Comparison of ENCODE assay signal across 20 cellular contexts in genomic region chr17:14464741-14465140, GRCh38.
A peak's percentile ranks its signal among the peaks of the same experiment; 100 is the strongest.
DNase-seq lines count a peak whose midpoint lies in the region; ATAC-seq, FAIRE-seq and TF ChIP-seq lines count a peak whose summit lies in the region.
"Had no signal": no experiment of that assay in that cellular context is flagged by ENCODE, and none has a peak within 500 bp of the region (broad histone marks: within the 10 kb centered on the region; RNA-seq: fewer than 3 reads in every experiment).

No MANE protein-coding gene starts in this region.

- no peak overlapping the region for H3K4me3 Mint-ChIP-seq in natural killer cell treated with Interleukin-12 subunit alpha and Interleukin-12 subunit beta and Interleukin-15 and Interleukin-18, amount 100 ng/mL, for 72 hours
- H3K4me3 Mint-ChIP-seq: activated CD4-positive, alpha-beta T cell treated with anti-CD3 and anti-CD28 coated beads, Interleukin-2, amount 10 ng/mL, durations not matched to agents 7 days and 5 days; activated naive CD8-positive, alpha-beta T cell treated with anti-CD3 and anti-CD28 coated beads for 36 hours; activated T-cell treated with anti-CD3 and anti-CD28 coated beads, Interleukin-2, amount 50 U/mL, for 24 hours had no signal

- H3K27me3 Mint-ChIP-seq in natural killer cell treated with Interleukin-12 subunit alpha and Interleukin-12 subunit beta and Interleukin-15 and Interleukin-18, amount 100 ng/mL, for 72 hours, result peaks cover 5 to 6% of the 10 kb centered on the region in 2 donors
- H3K27me3 Mint-ChIP-seq: activated CD4-positive, alpha-beta T cell treated with anti-CD3 and anti-CD28 coated beads, Interleukin-2, amount 10 ng/mL, durations not matched to agents 7 days and 5 days; activated naive CD8-positive, alpha-beta T cell treated with anti-CD3 and anti-CD28 coated beads for 36 hours; activated T-cell treated with anti-CD3 and anti-CD28 coated beads, Interleukin-2, amount 50 U/mL, for 24 hours had no signal

- peaks cover 18 to 79% of the 10 kb centered on the region in 2 experiments for H3K36me3 ChIP-seq in HepG2 (replicated peaks in 1 of 2; ENCODE audit: control insufficient read depth in 1 of 2, insufficient read depth in 2 of 2, low read length in 2 of 2)
- H3K36me3 ChIP-seq in right lobe of liver, result no peaks in the 10 kb centered on the region
- no peaks in the 10 kb centered on the region for H3K36me3 ChIP-seq in adipocyte (ENCODE audit: control insufficient read depth, insufficient read depth, low read length, severe bottlenecking)

- H3K9ac ChIP-seq in HepG2 (ENCODE audit: insufficient read depth, low read depth, low read length), result no peak overlapping the region
- no peak overlapping the region for H3K9ac ChIP-seq in adipocyte (ENCODE audit: low read length)
- H3K9ac ChIP-seq: KMS-11 had no signal

- H3K4me3 ChIP-seq in HepG2 (replicated peaks in 1 of 3; ENCODE audit: insufficient read depth in 1 of 3, low read depth in 2 of 3, low read length in 3 of 3), result no peak overlapping the region
- H3K4me3 ChIP-seq in right lobe of liver, result no peak overlapping the region
- H3K4me3 ChIP-seq in adipocyte (ENCODE audit: low read length), result no peak overlapping the region
- H3K4me3 ChIP-seq in fibroblast of villous mesenchyme (ENCODE audit: low read depth, low read length), result no peak overlapping the region

- no peak overlapping the region for H3K4me2 ChIP-seq in HepG2 (ENCODE audit: low read depth, low read length)
- H3K4me2 ChIP-seq: KMS-11 had no signal

- H3K27ac Mint-ChIP-seq in natural killer cell treated with Interleukin-12 subunit alpha and Interleukin-12 subunit beta and Interleukin-15 and Interleukin-18, amount 100 ng/mL, for 72 hours, result no peak overlapping the region
- H3K27ac Mint-ChIP-seq: activated CD4-positive, alpha-beta T cell treated with anti-CD3 and anti-CD28 coated beads, Interleukin-2, amount 10 ng/mL, durations not matched to agents 7 days and 5 days; activated naive CD8-positive, alpha-beta T cell treated with anti-CD3 and anti-CD28 coated beads for 36 hours; activated T-cell treated with anti-CD3 and anti-CD28 coated beads, Interleukin-2, amount 50 U/mL, for 24 hours had no signal

- 100% methylated on average over 4 of the region's 4 CpGs for WGBS in HepG2 (ENCODE audit: low lambda C conversion rate)
- WGBS in right lobe of liver (ENCODE audit: insufficient coverage, low coverage, low lambda C conversion rate, missing lambda C conversion rate), result 66% methylated on average over 4 of the region's 4 CpGs

- H3K27ac ChIP-seq in HepG2 (ENCODE audit: extremely low read length, insufficient read depth, low read length) (no peak overlapping the region), right lobe of liver (no peak overlapping the region)
- H3K27ac ChIP-seq: KMS-11 had no signal

- POLR2A ChIA-PET in HepG2 (lab: Yijun Ruan, JAX), result no interaction called here

- TSS peak; percentile 8 for BruUV-seq in HepG2 (replicated peaks; lab: Mats Ljungman, UMichigan)

- no peak for TF ChIP-seq RAD21 in HepG2 (CRISPR knock-in tag; IDR thresholded peaks at IDR 0.05)

- H3K4me1 ChIP-seq in HepG2 (ENCODE audit: insufficient read depth, low read length), result peaks cover 8% of the 10 kb centered on the region; the same call in 1 of the 2 replicates
- H3K4me1 ChIP-seq in right lobe of liver, result no peaks in the 10 kb centered on the region
- H3K4me1 ChIP-seq in adipocyte (ENCODE audit: control insufficient read depth, insufficient read depth, low read length), result peaks cover 4% of the 10 kb centered on the region

- TF ChIP-seq CTCF in HepG2 (CRISPR knock-in tag; IDR thresholded peaks at IDR 0.05) (no peak), right lobe of liver (IDR thresholded peaks at IDR 0.05) (no peak), fibroblast of villous mesenchyme (IDR thresholded peaks at IDR 0.05; ENCODE audit: insufficient read depth, low read depth, low read length) (no peak)

- TF ChIP-seq EP300 in HepG2 (IDR thresholded peaks at IDR 0.05; ENCODE audit: low read depth in 2 of 2, low read length in 2 of 2), result no peak
- TF ChIP-seq EP300 in HepG2 (CRISPR knock-in tag; IDR thresholded peaks at IDR 0.05; ENCODE audit: borderline replicate concordance), result no peak

- intact Hi-C loops in HepG2 (cut with micrococcal nuclease; ENCODE audit: unreplicated experiment) (no loop called here), right lobe of liver (cut with DNase I) (no loop called here)

- H3K9me3 ChIP-seq in HepG2 (ENCODE audit: low read length) (no peaks in the 10 kb centered on the region), right lobe of liver (no peaks in the 10 kb centered on the region), adipocyte (ENCODE audit: control insufficient read depth, low read length) (no peaks in the 10 kb centered on the region)

- H3K36me3 Mint-ChIP-seq in natural killer cell treated with Interleukin-12 subunit alpha and Interleukin-12 subunit beta and Interleukin-15 and Interleukin-18, amount 100 ng/mL, for 72 hours, result no peaks in the 10 kb centered on the region
- H3K36me3 Mint-ChIP-seq: activated naive CD8-positive, alpha-beta T cell treated with anti-CD3 and anti-CD28 coated beads for 36 hours had no signal

- in situ Hi-C loops in HepG2 (cut with HindIII; ENCODE audit: extremely low pct_ligation_motif_present, low pct_unique_long_range_greater_than_20kb), result no loop called here

- CTCF ChIA-PET in HepG2 (lab: Yijun Ruan, JAX; ENCODE audit: low intra/inter-chr PET ratio, low total read pairs), result no interaction called here

- DNase-seq in HepG2 (ENCODE audit: low spot score) (no peak), right lobe of liver (no peak), adipocyte (ENCODE audit: low read depth) (peak; percentile 88), fibroblast of villous mesenchyme (ENCODE audit: low read depth) (peak; percentile 48), foreskin melanocyte (no peak), SK-N-DZ (ENCODE audit: low spot score) (no peak), KG1 (lab: John Stamatoyannopoulos, UW) (no peak)
- no peak for DNase-seq in natural killer cell treated with Interleukin-12 subunit alpha and Interleukin-12 subunit beta and Interleukin-15 and Interleukin-18, amount 100 ng/mL, for 72 hours (ENCODE audit: low spot score)
- DNase-seq: 8988T; activated CD4-positive, alpha-beta T cell treated with anti-CD3 and anti-CD28 coated beads, Interleukin-2, amount 10 ng/mL, durations not matched to agents 7 days and 5 days; activated naive CD8-positive, alpha-beta T cell treated with anti-CD3 and anti-CD28 coated beads for 36 hours; activated T-cell treated with anti-CD3 and anti-CD28 coated beads, Interleukin-2, amount 50 U/mL, for 24 hours; effector memory CD4-positive, alpha-beta T cell; NCI-H146; NCI-H510A treated with DMSO at 0.1 percent for 48 hours; OCI-M1; stimulated activated CD4-positive, alpha-beta T cell treated with anti-CD3 and anti-CD28 coated beads, Interleukin-4, amount 100 ng/mL, for 1 hour had no signal

- no peak for ATAC-seq in HepG2
- ATAC-seq in right lobe of liver, result no peak
- no peak for ATAC-seq in natural killer cell treated with Interleukin-12 subunit alpha and Interleukin-12 subunit beta and Interleukin-15 and Interleukin-18, amount 100 ng/mL, for 72 hours
- ATAC-seq: sciatic nerve had no signal

- H4K20me1 ChIP-seq in HepG2 (ENCODE audit: insufficient read depth, low read length), result no peaks in the 10 kb centered on the region

- no peaks in the 10 kb centered on the region for H3K27me3 ChIP-seq in HepG2 (ENCODE audit: control insufficient read depth in 1 of 2, insufficient read depth in 2 of 2, low read length in 2 of 2)
- no peaks in the 10 kb centered on the region for H3K27me3 ChIP-seq in right lobe of liver
- no peaks in the 10 kb centered on the region for H3K27me3 ChIP-seq in adipocyte (replicated peaks; ENCODE audit: control insufficient read depth, insufficient read depth, low read length)

- H2AFZ ChIP-seq in HepG2 (ENCODE audit: low read length), result no peak overlapping the region

- TF ChIP-seq POLR2A in HepG2 (IDR thresholded peaks at IDR 0.05; ENCODE audit: insufficient read depth in 1 of 2, low read depth in 2 of 2, low read length in 2 of 2) (no peak), right lobe of liver (IDR thresholded peaks at IDR 0.05) (no peak)

- H3K9me3 Mint-ChIP-seq in natural killer cell treated with Interleukin-12 subunit alpha and Interleukin-12 subunit beta and Interleukin-15 and Interleukin-18, amount 100 ng/mL, for 72 hours, result no peaks in the 10 kb centered on the region

- peaks cover 3 to 11% of the 10 kb centered on the region in 2 donors for H3K4me1 Mint-ChIP-seq in natural killer cell treated with Interleukin-12 subunit alpha and Interleukin-12 subunit beta and Interleukin-15 and Interleukin-18, amount 100 ng/mL, for 72 hours (ENCODE audit: low read depth in 2 of 2)
- H3K4me1 Mint-ChIP-seq: activated CD4-positive, alpha-beta T cell treated with anti-CD3 and anti-CD28 coated beads, Interleukin-2, amount 10 ng/mL, durations not matched to agents 7 days and 5 days had no signal

- H3K79me2 ChIP-seq in HepG2 (ENCODE audit: insufficient read depth, low read length), result no peaks in the 10 kb centered on the region

- FAIRE-seq in HepG2 (lab: Jason Lieb, UNC), result no peak
- FAIRE-seq: islet of Langerhans had no signal

TF ChIP-seq in HepG2, 621 proteins besides CTCF, POLR2A, EP300 and RAD21:
- TF ChIP-seq MYC (CRISPR knock-in tag; IDR thresholded peaks at IDR 0.05; ENCODE audit: borderline replicate concordance), result no peak
- no peak for TF ChIP-seq NR2F6 (IDR thresholded peaks at IDR 0.05)
- TF ChIP-seq NR2F6 (CRISPR knock-in tag; IDR thresholded peaks at IDR 0.05), result no peak
- no peak for TF ChIP-seq GPN1 (CRISPR knock-in tag; IDR thresholded peaks at IDR 0.05; ENCODE audit: borderline replicate concordance)
- TF ChIP-seq NONO (IDR thresholded peaks at IDR 0.05), result no peak
- no peak for TF ChIP-seq NONO (CRISPR knock-in tag; conservative IDR thresholded peaks at IDR 0.05)
- no peak for TF ChIP-seq ZMYM2 (CRISPR knock-in tag; IDR thresholded peaks at IDR 0.05)

Comparison
In these comparisons a context has a peak if more than half of its experiments do, and no peak if none do; other contexts are left out.
1. DNase-seq: peak in adipocyte (single experiment) and fibroblast of villous mesenchyme (single experiment); none in HepG2 (single experiment), right lobe of liver (0 of 3), foreskin melanocyte (single experiment), SK-N-DZ (single experiment), natural killer cell treated with Interleukin-12 subunit alpha and Interleukin-12 subunit beta and Interleukin-15 and Interleukin-18, amount 100 ng/mL, for 72 hours (single experiment) and KG1 (single experiment).